In the genomic region with DNA sequence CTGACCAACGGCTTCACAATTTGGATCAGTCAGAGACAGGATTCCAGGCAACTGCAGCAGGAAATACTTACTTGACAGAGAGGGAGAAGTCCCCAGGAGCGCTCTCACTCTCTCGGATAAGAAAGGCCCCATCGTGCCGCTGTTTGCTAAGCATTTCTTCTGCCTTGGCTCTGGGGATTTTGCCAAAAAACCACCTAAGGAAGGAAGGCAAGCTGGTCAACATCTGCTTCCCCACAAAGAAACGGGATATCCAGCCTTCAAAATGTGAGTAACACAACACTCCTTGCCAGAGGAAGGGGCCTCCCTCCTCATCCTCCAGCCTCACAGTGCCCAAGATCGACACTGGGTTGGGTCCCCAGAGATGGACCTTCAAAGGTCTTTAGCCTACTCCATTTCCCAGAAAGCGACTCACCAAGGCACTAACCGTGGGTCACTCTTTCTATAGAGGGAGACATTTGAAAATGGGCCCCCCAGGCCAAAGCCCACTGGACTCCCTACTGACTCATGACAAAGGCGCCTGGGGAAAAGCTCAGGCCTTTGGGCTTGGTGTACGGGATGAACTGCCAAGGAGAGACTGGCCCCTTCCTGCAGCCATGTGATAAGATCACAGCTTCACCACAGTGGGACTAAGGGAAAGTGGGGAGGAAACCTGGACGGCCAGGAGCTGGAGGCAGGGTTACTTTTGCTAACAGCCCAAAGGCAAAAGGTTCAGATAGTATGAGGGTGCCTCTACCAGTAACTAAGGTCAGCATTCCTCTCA, we compare ENCODE assay signal across 9 cellular contexts. TPM values are rescaled to one million over a fixed set of nuclear protein-coding genes. Genes with fewer than 3 reads are reported as not detected.
DNase-seq lines count a peak whose midpoint lies in the region; ATAC-seq and TF ChIP-seq lines count a peak whose summit lies in the region.
"Had no signal": no experiment of that assay in that cellular context is flagged by ENCODE, and none has a peak within 500 bp of the region (broad histone marks: within the 10 kb centered on the region; RNA-seq: fewer than 3 reads in every experiment).

No MANE protein-coding gene starts in this region.

- TF ChIP-seq POLR2A in transverse colon (IDR thresholded peaks at IDR 0.05), result no peak

- H3K27me3 Mint-ChIP-seq in activated naive CD4-positive, alpha-beta T cell treated with anti-CD3 and anti-CD28 coated beads for 36 hours (ENCODE audit: low read depth), result no peaks in the 10 kb centered on the region
- H3K27me3 Mint-ChIP-seq in activated T-helper 17 cell treated with anti-CD3 and anti-CD28 coated beads, Interleukin-2, amount 50 U/mL, for 72 hours, result no peaks in the 10 kb centered on the region

- in situ Hi-C loops in transverse colon (cut with MboI; ENCODE audit: low pct_ligation_motif_present in 1 of 4, low pct_unique_long_range_greater_than_20kb in 1 of 4, low sequenced_read_pairs in 3 of 4), result no loop called here

- no peaks in the 10 kb centered on the region for H3K27me3 ChIP-seq in transverse colon

- peaks cover 39% of the 10 kb centered on the region for H3K36me3 Mint-ChIP-seq in activated naive CD4-positive, alpha-beta T cell treated with anti-CD3 and anti-CD28 coated beads for 36 hours (ENCODE audit: low read depth)
- H3K36me3 Mint-ChIP-seq in activated T-helper 17 cell treated with anti-CD3 and anti-CD28 coated beads, Interleukin-2, amount 50 U/mL, for 72 hours (ENCODE audit: low read depth), result peaks cover 80% of the 10 kb centered on the region

- H3K4me1 Mint-ChIP-seq in activated naive CD4-positive, alpha-beta T cell treated with anti-CD3 and anti-CD28 coated beads for 36 hours (ENCODE audit: low read depth), result peaks cover 31% of the 10 kb centered on the region
- no peaks in the 10 kb centered on the region for H3K4me1 Mint-ChIP-seq in activated T-helper 17 cell treated with anti-CD3 and anti-CD28 coated beads, Interleukin-2, amount 50 U/mL, for 72 hours

- WGBS in transverse colon (ENCODE audit: low coverage in 1 of 2), 2 donors, result 63 to 72% methylated on average over 1 to 12 of the region's 12 CpGs

- DNase-seq in activated naive CD4-positive, alpha-beta T cell treated with anti-CD3 and anti-CD28 coated beads for 36 hours, result no peak
- no peak for DNase-seq in activated naive CD4-positive, alpha-beta T cell treated with anti-CD3 and anti-CD28 coated beads, Interleukin-2, amount 50 U/mL, for 16 hours
- DNase-seq in islet precursor cell (peak; percentile 96), transverse colon (no peak), NCI-H345 treated with DMSO at 0.1 percent for 48 hours (lab: John Stamatoyannopoulos, UW; ENCODE audit: unreplicated experiment) (no peak)
- DNase-seq: C1 segment of cervical spinal cord had no signal

- TF ChIP-seq CTCF in transverse colon (IDR thresholded peaks at IDR 0.05), result no peak

- CTCF ChIA-PET in activated naive CD4-positive, alpha-beta T cell treated with anti-CD3 and anti-CD28 coated beads for 36 hours (lab: Charles Lee), result interaction anchor here (0.5 to 2.1 kb wide), 11 partner anchors 10 to 190 kb away, joined by 3 to 11 read pairs (median 3); a partner anchor contains a TSS

- H3K4me3 ChIP-seq in transverse colon, result no peak overlapping the region

- no peaks in the 10 kb centered on the region for H3K9me3 ChIP-seq in transverse colon

- no peak for ATAC-seq in activated T-helper 17 cell treated with anti-CD3 and anti-CD28 coated beads, Interleukin-2, amount 50 U/mL, for 72 hours (replicated peaks)
- ATAC-seq in GM21737 (IDR thresholded peaks at IDR 0.05; ENCODE audit: unreplicated experiment), result no peak
- no peak for ATAC-seq in GM21381 (IDR thresholded peaks at IDR 0.05; ENCODE audit: unreplicated experiment)

- H3K9me3 Mint-ChIP-seq in activated naive CD4-positive, alpha-beta T cell treated with anti-CD3 and anti-CD28 coated beads for 36 hours, result no peaks in the 10 kb centered on the region
- H3K9me3 Mint-ChIP-seq in activated T-helper 17 cell treated with anti-CD3 and anti-CD28 coated beads, Interleukin-2, amount 50 U/mL, for 72 hours, result no peaks in the 10 kb centered on the region

- peaks cover 3 to 26% (median 7%) of the 10 kb centered on the region in 4 donors for H3K4me1 ChIP-seq in transverse colon

- H3K4me3 Mint-ChIP-seq in activated naive CD4-positive, alpha-beta T cell treated with anti-CD3 and anti-CD28 coated beads for 36 hours, result no peak overlapping the region
- no peak overlapping the region for H3K4me3 Mint-ChIP-seq in activated T-helper 17 cell treated with anti-CD3 and anti-CD28 coated beads, Interleukin-2, amount 50 U/mL, for 72 hours

- H3K27ac ChIP-seq in transverse colon, result peak overlapping the region; percentile 20 to 55 (median 38)

- H3K27ac Mint-ChIP-seq in activated naive CD4-positive, alpha-beta T cell treated with anti-CD3 and anti-CD28 coated beads for 36 hours, result peak overlapping the region; percentile 74
- H3K27ac Mint-ChIP-seq in activated T-helper 17 cell treated with anti-CD3 and anti-CD28 coated beads, Interleukin-2, amount 50 U/mL, for 72 hours, result peak overlapping the region; percentile 78

- intact Hi-C loops in activated naive CD4-positive, alpha-beta T cell treated with anti-CD3 and anti-CD28 coated beads for 36 hours (cut with micrococcal nuclease), result loop anchor here (2.0 kb wide), 1 partner anchor 13 kb away; no protein-coding TSS in a partner anchor
- intact Hi-C loops in transverse colon (cut with DNase I; ENCODE audit: low total_unique reads), result no loop called here

- no peak for TF ChIP-seq EP300 in transverse colon (IDR thresholded peaks at IDR 0.05; ENCODE audit: low read depth)

- H3K36me3 ChIP-seq in transverse colon, result peaks cover 0 to 5% (median 1%) of the 10 kb centered on the region in 4 donors

RNA-seq across cellular contexts. Expression of a gene that starts 36.8 kb away (rescaled TPM):
- 10 to 100 TPM; 47.5 to 48.4 TPM for total RNA-seq in activated naive CD4-positive, alpha-beta T cell treated with anti-CD3 and anti-CD28 coated beads for 36 hours
- 100 to 1,000 TPM in 1 of 2 donors, 10 to 100 TPM in 1; 97.4 to 113 TPM for total RNA-seq in activated T-helper 17 cell treated with anti-CD3 and anti-CD28 coated beads, Interleukin-2, amount 50 U/mL, for 72 hours
- 10 to 100 TPM; 12.6 to 49.6 (median 20.7) TPM for total RNA-seq in transverse colon

RNA-seq across cellular contexts. Expression of a gene that starts 55.0 kb away (rescaled TPM):
- 10 to 100 TPM; 43.4 to 45.3 TPM for total RNA-seq in activated naive CD4-positive, alpha-beta T cell treated with anti-CD3 and anti-CD28 coated beads for 36 hours
- total RNA-seq in activated T-helper 17 cell treated with anti-CD3 and anti-CD28 coated beads, Interleukin-2, amount 50 U/mL, for 72 hours, result 10 to 100 TPM; 23.6 to 31.6 TPM
- total RNA-seq in transverse colon, result 10 to 100 TPM in 3 of 4 donors, 1 to 10 TPM in 1; 9.0 to 44.0 (median 28.6) TPM
